In genomic region chr4:108055787-108056186, GRCh38 we compare ENCODE assay signal across 21 cellular contexts.
A peak's percentile ranks its signal among the peaks of the same experiment; 100 is the strongest.
DNase-seq lines count a peak whose midpoint lies in the region; ATAC-seq and TF ChIP-seq lines count a peak whose summit lies in the region.
"Had no signal": no experiment of that assay in that cellular context is flagged by ENCODE, and none has a peak within 500 bp of the region (broad histone marks: within the 10 kb centered on the region; RNA-seq: fewer than 3 reads in every experiment).

No MANE protein-coding gene starts in this region.

- no peak for DNase-seq in activated CD8-positive, alpha-beta T cell treated with anti-CD3 and anti-CD28 coated beads for 36 hours
- no peak for DNase-seq in activated CD8-positive, alpha-beta T cell treated with anti-CD3 and anti-CD28 coated beads, Interleukin-2, amount 10 ng/mL, durations not matched to agents 7 days and 5 days
- DNase-seq in CD4-positive, alpha-beta T cell, result no peak
- no peak for DNase-seq in T-cell
- DNase-seq in endothelial cell (ENCODE audit: low spot score), result no peak
- DNase-seq in DMS153 (lab: John Stamatoyannopoulos, UW), result no peak
- no peak for DNase-seq in AG08396 (ENCODE audit: low spot score)
- DNase-seq: Caco-2, GF-D8, H9, IMR-90, NCI-H1048, NCI-H1436 treated with DMSO at 0.1 percent for 48 hours, NCI-H2029, NCI-H345, NCI-H524 treated with DMSO at 0.1 percent for 48 hours, PC-3, RPMI8226, SHP77 treated with DMSO at 0.1 percent for 48 hours had no signal

- intact Hi-C loops in activated CD8-positive, alpha-beta T cell treated with anti-CD3 and anti-CD28 coated beads for 36 hours (cut with micrococcal nuclease), result no loop called here
- intact Hi-C loops in CD4-positive, alpha-beta T cell (cut with DNase I, micrococcal nuclease), result no loop called here

- CTCF ChIA-PET in activated CD8-positive, alpha-beta T cell treated with anti-CD3 and anti-CD28 coated beads for 36 hours (lab: Charles Lee), result interaction anchor here (1.1 to 3.0 kb wide), 5 partner anchors 30 to 517 kb away, joined by 3 to 9 read pairs (median 4); partner anchors contain the start of gene LEF1
- CTCF ChIA-PET in activated CD8-positive, alpha-beta T cell treated with anti-CD3 and anti-CD28 coated beads, Interleukin-2, amount 10 ng/mL, durations not matched to agents 7 days and 5 days (lab: Charles Lee), result interaction anchor here (0.7 to 5.7 kb wide), 5 partner anchors 11 to 37 kb away, joined by 3 to 43 read pairs (median 9); no protein-coding TSS in a partner anchor
- CTCF ChIA-PET in CD4-positive, alpha-beta T cell (lab: Charles Lee), result interaction anchor here (1.1 to 1.8 kb wide), 2 partner anchors 26 to 517 kb away, joined by 4 read pairs; no protein-coding TSS in a partner anchor
- CTCF ChIA-PET in T-cell (lab: Charles Lee), result interaction anchor here in 1 of 2 donors (1.2 to 2.8 kb wide), 2 partner anchors 12 to 52 kb away, joined by 5 to 9 read pairs; no protein-coding TSS in a partner anchor

- H3K27me3 ChIP-seq in CD4-positive, alpha-beta T cell (ENCODE audit: control insufficient read depth, insufficient read depth, low read length), result no peaks in the 10 kb centered on the region
- H3K27me3 ChIP-seq: BLaER1 treated with 17β-estradiol and CSF1 and Interleukin-3, amounts not matched to agents 10 nM and 100 nM had no signal

- H3K27me3 Mint-ChIP-seq in activated CD8-positive, alpha-beta T cell treated with anti-CD3 and anti-CD28 coated beads for 36 hours, result no peaks in the 10 kb centered on the region
- no peaks in the 10 kb centered on the region for H3K27me3 Mint-ChIP-seq in activated CD8-positive, alpha-beta T cell treated with anti-CD3 and anti-CD28 coated beads, Interleukin-2, amount 10 ng/mL, durations not matched to agents 7 days and 5 days (ENCODE audit: low read depth)
- no peaks in the 10 kb centered on the region for H3K27me3 Mint-ChIP-seq in CD4-positive, alpha-beta T cell
- H3K27me3 Mint-ChIP-seq in T-cell, result no peaks in the 10 kb centered on the region
- no peaks in the 10 kb centered on the region for H3K27me3 Mint-ChIP-seq in endothelial cell (ENCODE audit: unreplicated experiment)

- no peaks in the 10 kb centered on the region for H3K9me3 ChIP-seq in CD4-positive, alpha-beta T cell (ENCODE audit: control insufficient read depth, low read length)
- H3K9me3 ChIP-seq: A549; BLaER1 treated with 17β-estradiol and CSF1 and Interleukin-3, amounts not matched to agents 10 nM and 100 nM; Caco-2 had no signal

- H3K27ac Mint-ChIP-seq in activated CD8-positive, alpha-beta T cell treated with anti-CD3 and anti-CD28 coated beads for 36 hours, result peak overlapping the region; percentile 79
- H3K27ac Mint-ChIP-seq in activated CD8-positive, alpha-beta T cell treated with anti-CD3 and anti-CD28 coated beads, Interleukin-2, amount 10 ng/mL, durations not matched to agents 7 days and 5 days, result no peak overlapping the region
- H3K27ac Mint-ChIP-seq in CD4-positive, alpha-beta T cell, result peak overlapping the region; percentile 93
- peak overlapping the region; percentile 89 to 90 for H3K27ac Mint-ChIP-seq in T-cell
- peak overlapping the region; percentile 61 for H3K27ac Mint-ChIP-seq in endothelial cell (ENCODE audit: unreplicated experiment)
- H3K27ac Mint-ChIP-seq: H9 had no signal

- no peak for ATAC-seq in activated CD8-positive, alpha-beta T cell treated with anti-CD3 and anti-CD28 coated beads for 36 hours
- no peak for ATAC-seq in activated CD8-positive, alpha-beta T cell treated with anti-CD3 and anti-CD28 coated beads, Interleukin-2, amount 10 ng/mL, durations not matched to agents 7 days and 5 days
- no peak for ATAC-seq in CD4-positive, alpha-beta T cell (ENCODE audit: poor library complexity)
- ATAC-seq in T-cell (replicated peaks in 1 of 4), result no peak
- ATAC-seq: A549, PC-3 had no signal

- TF ChIP-seq CTCF in activated CD8-positive, alpha-beta T cell treated with anti-CD3 and anti-CD28 coated beads for 36 hours (IDR thresholded peaks at IDR 0.05), result no peak
- TF ChIP-seq CTCF in CD4-positive, alpha-beta T cell (IDR thresholded peaks at IDR 0.05), result no peak
- no peak for TF ChIP-seq CTCF in endothelial cell (IDR thresholded peaks at IDR 0.05; ENCODE audit: unreplicated experiment)

- no peak overlapping the region for H3K4me3 Mint-ChIP-seq in activated CD8-positive, alpha-beta T cell treated with anti-CD3 and anti-CD28 coated beads for 36 hours
- no peak overlapping the region for H3K4me3 Mint-ChIP-seq in activated CD8-positive, alpha-beta T cell treated with anti-CD3 and anti-CD28 coated beads, Interleukin-2, amount 10 ng/mL, durations not matched to agents 7 days and 5 days
- peak overlapping the region; percentile 13 for H3K4me3 Mint-ChIP-seq in CD4-positive, alpha-beta T cell
- H3K4me3 Mint-ChIP-seq in T-cell (peak overlapping the region in 1 of 3 donors; percentile 25), endothelial cell (ENCODE audit: unreplicated experiment) (no peak overlapping the region)
- H3K4me3 Mint-ChIP-seq: H9 had no signal

- H3K36me3 Mint-ChIP-seq in activated CD8-positive, alpha-beta T cell treated with anti-CD3 and anti-CD28 coated beads for 36 hours (ENCODE audit: low read depth), result peaks cover 44% of the 10 kb centered on the region
- H3K36me3 Mint-ChIP-seq in activated CD8-positive, alpha-beta T cell treated with anti-CD3 and anti-CD28 coated beads, Interleukin-2, amount 10 ng/mL, durations not matched to agents 7 days and 5 days (ENCODE audit: low read depth), result peaks cover 62% of the 10 kb centered on the region
- H3K36me3 Mint-ChIP-seq in CD4-positive, alpha-beta T cell (ENCODE audit: low read depth), result peaks cover 96% of the 10 kb centered on the region
- H3K36me3 Mint-ChIP-seq in T-cell (peaks cover 36% of the 10 kb centered on the region), endothelial cell (ENCODE audit: low read depth, unreplicated experiment) (no peaks in the 10 kb centered on the region)

- H3K9me3 Mint-ChIP-seq in activated CD8-positive, alpha-beta T cell treated with anti-CD3 and anti-CD28 coated beads for 36 hours, result no peaks in the 10 kb centered on the region
- H3K9me3 Mint-ChIP-seq in activated CD8-positive, alpha-beta T cell treated with anti-CD3 and anti-CD28 coated beads, Interleukin-2, amount 10 ng/mL, durations not matched to agents 7 days and 5 days (ENCODE audit: insufficient read depth), result no peaks in the 10 kb centered on the region
- no peaks in the 10 kb centered on the region for H3K9me3 Mint-ChIP-seq in CD4-positive, alpha-beta T cell
- H3K9me3 Mint-ChIP-seq in T-cell (no peaks in the 10 kb centered on the region), endothelial cell (ENCODE audit: unreplicated experiment) (no peaks in the 10 kb centered on the region)
- H3K9me3 Mint-ChIP-seq: H9 had no signal

- POLR2A ChIA-PET in activated CD8-positive, alpha-beta T cell treated with anti-CD3 and anti-CD28 coated beads for 36 hours (lab: Charles Lee), result interaction anchor here (1.1 to 1.7 kb wide), 2 partner anchors 9 to 10 kb away, joined by 3 to 4 read pairs; no protein-coding TSS in a partner anchor
- POLR2A ChIA-PET in activated CD8-positive, alpha-beta T cell treated with anti-CD3 and anti-CD28 coated beads, Interleukin-2, amount 10 ng/mL, durations not matched to agents 7 days and 5 days (lab: Charles Lee), result interaction anchor here (0.6 kb wide), 1 partner anchor 429 kb away, joined by 3 read pairs; no protein-coding TSS in a partner anchor
- POLR2A ChIA-PET in CD4-positive, alpha-beta T cell (lab: Charles Lee), result interaction anchor here (0.7 to 3.9 kb wide), 6 partner anchors 13 to 60 kb away, joined by 3 to 21 read pairs (median 4); no protein-coding TSS in a partner anchor
- POLR2A ChIA-PET in T-cell (lab: Charles Lee), result interaction anchor here (0.6 to 1.3 kb wide), 5 partner anchors 17 to 1890 kb away, joined by 4 to 14 read pairs (median 5); no protein-coding TSS in a partner anchor

- peaks cover 87% of the 10 kb centered on the region for H3K4me1 Mint-ChIP-seq in activated CD8-positive, alpha-beta T cell treated with anti-CD3 and anti-CD28 coated beads for 36 hours (ENCODE audit: low read depth)
- H3K4me1 Mint-ChIP-seq in activated CD8-positive, alpha-beta T cell treated with anti-CD3 and anti-CD28 coated beads, Interleukin-2, amount 10 ng/mL, durations not matched to agents 7 days and 5 days (ENCODE audit: low read depth), result peaks cover 54% of the 10 kb centered on the region
- H3K4me1 Mint-ChIP-seq in CD4-positive, alpha-beta T cell (ENCODE audit: low read depth), result peaks cover 97% of the 10 kb centered on the region
- peaks cover 93 to 97% (median 93%) of the 10 kb centered on the region in 3 donors for H3K4me1 Mint-ChIP-seq in T-cell
- peaks cover 28% of the 10 kb centered on the region for H3K4me1 Mint-ChIP-seq in endothelial cell (ENCODE audit: unreplicated experiment)

- peak overlapping the region; percentile 55 for H3K27ac ChIP-seq in CD4-positive, alpha-beta T cell (ENCODE audit: low read depth, low read length)
- H3K27ac ChIP-seq: A549; BLaER1 treated with 17β-estradiol and CSF1 and Interleukin-3, amounts not matched to agents 10 nM and 100 nM had no signal
